Comparison of ENCODE assay signal across 20 cellular contexts in genomic region chr7:25288536-25289283, GRCh38.
DNase-seq lines count a peak whose midpoint lies in the region; ATAC-seq and TF ChIP-seq lines count a peak whose summit lies in the region.
"Had no signal": no experiment of that assay in that cellular context is flagged by ENCODE, and none has a peak within 500 bp of the region (broad histone marks: within the 10 kb centered on the region; RNA-seq: fewer than 3 reads in every experiment).

No MANE protein-coding gene starts in this region.

- H3K9ac ChIP-seq in neural progenitor cell (no peak overlapping the region), colonic mucosa (ENCODE audit: low read depth in 2 of 2, low read length in 2 of 2) (no peak overlapping the region)

- no peak for TF ChIP-seq EP300 in gastroesophageal sphincter (IDR thresholded peaks at IDR 0.05)

- H3K9me3 Mint-ChIP-seq in neural progenitor cell, result no peaks in the 10 kb centered on the region
- H3K9me3 Mint-ChIP-seq in activated CD4-positive, alpha-beta T cell treated with anti-CD3 and anti-CD28 coated beads for 36 hours (ENCODE audit: low read depth), result no peaks in the 10 kb centered on the region
- H3K9me3 Mint-ChIP-seq: activated T-cell treated with anti-CD3 and anti-CD28 coated beads, Interleukin-2, amount 50 U/mL, for 24 hours; CD4-positive, CD25-positive, alpha-beta regulatory T cell; dendritic cell treated with granulocyte-macrophage colony-stimulating factor and Interleukin-4, amounts not matched to agents 40 ng/mL and 50 ng/mL, for 4 days had no signal

- DNase-seq in G401 (ENCODE audit: low spot score), result peak; percentile 99
- peak; percentile 29 for DNase-seq in RPMI7951 (ENCODE audit: low read depth)
- no peak for DNase-seq in neural progenitor cell (ENCODE audit: low spot score)
- DNase-seq in colonic mucosa, result no peak
- DNase-seq in activated CD4-positive, alpha-beta T cell treated with anti-CD3 and anti-CD28 coated beads for 36 hours, result no peak
- no peak for DNase-seq in NCI-H510A treated with DMSO at 0.1 percent for 48 hours (lab: John Stamatoyannopoulos, UW)
- no peak for DNase-seq in ecto neural progenitor cell (ENCODE audit: low spot score)
- DNase-seq: activated CD8-positive, alpha-beta T cell treated with anti-CD3 and anti-CD28 coated beads, Interleukin-2, amount 10 ng/mL, durations not matched to agents 7 days and 5 days; activated naive CD4-positive, alpha-beta T cell treated with Interleukin-2 at 50 U/mL for 16 hours; activated T-cell treated with anti-CD3 and anti-CD28 coated beads, Interleukin-2, amount 50 U/mL, for 24 hours; CD4-positive, CD25-positive, alpha-beta regulatory T cell; kidney glomerular epithelial cell; NCI-H2081; NCI-H510A; stimulated activated CD4-positive, alpha-beta T cell treated with anti-CD3 and anti-CD28 coated beads, Interleukin-4, amount 100 ng/mL, for 1 hour; stimulated activated naive CD8-positive, alpha-beta T cell treated with anti-CD3 and anti-CD28 coated beads, Interleukin-15, Interleukin-2, amounts not matched to agents 100 U/mL and 50 U/mL, for 24 hours had no signal

- H3K4me3 Mint-ChIP-seq in neural progenitor cell, result no peak overlapping the region
- H3K4me3 Mint-ChIP-seq in activated CD4-positive, alpha-beta T cell treated with anti-CD3 and anti-CD28 coated beads for 36 hours, result no peak overlapping the region
- H3K4me3 Mint-ChIP-seq: activated CD8-positive, alpha-beta T cell treated with anti-CD3 and anti-CD28 coated beads, Interleukin-2, amount 10 ng/mL, durations not matched to agents 7 days and 5 days; activated T-cell treated with anti-CD3 and anti-CD28 coated beads, Interleukin-2, amount 50 U/mL, for 24 hours; CD4-positive, CD25-positive, alpha-beta regulatory T cell; dendritic cell treated with granulocyte-macrophage colony-stimulating factor and Interleukin-4, amounts not matched to agents 40 ng/mL and 50 ng/mL, for 4 days; neural crest cell had no signal

- POLR2A ChIA-PET in activated CD4-positive, alpha-beta T cell treated with anti-CD3 and anti-CD28 coated beads for 36 hours (lab: Charles Lee), result interaction anchor here (0.7 kb wide), 1 partner anchor 112 kb away, joined by 3 read pairs; no protein-coding TSS in a partner anchor

- peak; percentile 81 for ATAC-seq in gastroesophageal sphincter
- no peak for ATAC-seq in activated CD4-positive, alpha-beta T cell treated with anti-CD3 and anti-CD28 coated beads for 36 hours
- ATAC-seq: activated CD8-positive, alpha-beta T cell treated with anti-CD3 and anti-CD28 coated beads, Interleukin-2, amount 10 ng/mL, durations not matched to agents 7 days and 5 days; stimulated activated naive CD8-positive, alpha-beta T cell treated with anti-CD3 and anti-CD28 coated beads, Interleukin-15, Interleukin-2, amounts not matched to agents 100 U/mL and 50 U/mL, for 24 hours had no signal

- no peaks in the 10 kb centered on the region for H4K20me1 ChIP-seq in neural progenitor cell (ENCODE audit: low read depth)

- H3K9me3 ChIP-seq in gastroesophageal sphincter, result no peaks in the 10 kb centered on the region
- H3K9me3 ChIP-seq in neural progenitor cell (ENCODE audit: low read depth), result no peaks in the 10 kb centered on the region
- H3K9me3 ChIP-seq in colonic mucosa, result no peaks in the 10 kb centered on the region
- H3K9me3 ChIP-seq: ascending aorta had no signal

- no peak for TF ChIP-seq CTCF in gastroesophageal sphincter (IDR thresholded peaks at IDR 0.05)
- TF ChIP-seq CTCF in neural progenitor cell (IDR thresholded peaks at IDR 0.05), result no peak
- no peak for TF ChIP-seq CTCF in colonic mucosa (IDR thresholded peaks at IDR 0.05)

- H3K27me3 ChIP-seq in gastroesophageal sphincter, result no peaks in the 10 kb centered on the region
- H3K27me3 ChIP-seq in neural progenitor cell, result no peaks in the 10 kb centered on the region
- no peaks in the 10 kb centered on the region for H3K27me3 ChIP-seq in colonic mucosa
- H3K27me3 ChIP-seq: ascending aorta had no signal

- intact Hi-C loops in colonic mucosa (cut with DNase I), result no loop called here
- intact Hi-C loops in activated CD4-positive, alpha-beta T cell treated with anti-CD3 and anti-CD28 coated beads for 36 hours (cut with DNase I, micrococcal nuclease), result no loop called here

- H3K36me3 ChIP-seq in gastroesophageal sphincter, result no peaks in the 10 kb centered on the region
- H3K36me3 ChIP-seq in neural progenitor cell, result no peaks in the 10 kb centered on the region
- no peaks in the 10 kb centered on the region for H3K36me3 ChIP-seq in colonic mucosa
- H3K36me3 ChIP-seq: ascending aorta had no signal

- H3K4me3 ChIP-seq in gastroesophageal sphincter (no peak overlapping the region), neural progenitor cell (no peak overlapping the region), colonic mucosa (no peak overlapping the region)
- H3K4me3 ChIP-seq: ascending aorta had no signal

- in situ Hi-C loops in G401 (cut with HindIII; ENCODE audit: low sequenced_read_pairs), result no loop called here

- H3K27me3 Mint-ChIP-seq in neural progenitor cell (ENCODE audit: insufficient read depth, low read depth), result peaks cover 4% of the 10 kb centered on the region
- no peaks in the 10 kb centered on the region for H3K27me3 Mint-ChIP-seq in activated CD4-positive, alpha-beta T cell treated with anti-CD3 and anti-CD28 coated beads for 36 hours
- H3K27me3 Mint-ChIP-seq: activated T-cell treated with anti-CD3 and anti-CD28 coated beads, Interleukin-2, amount 50 U/mL, for 24 hours; dendritic cell treated with granulocyte-macrophage colony-stimulating factor and Interleukin-4, amounts not matched to agents 40 ng/mL and 50 ng/mL, for 4 days had no signal

- CTCF ChIA-PET in activated CD4-positive, alpha-beta T cell treated with anti-CD3 and anti-CD28 coated beads for 36 hours (lab: Charles Lee), result interaction anchor here (0.7 kb wide), 1 partner anchor 973 kb away, joined by 3 read pairs; no protein-coding TSS in a partner anchor

- peaks cover 5% of the 10 kb centered on the region for H3K4me1 Mint-ChIP-seq in neural progenitor cell
- H3K4me1 Mint-ChIP-seq in activated CD4-positive, alpha-beta T cell treated with anti-CD3 and anti-CD28 coated beads for 36 hours, result no peaks in the 10 kb centered on the region
- H3K4me1 Mint-ChIP-seq: CD4-positive, CD25-positive, alpha-beta regulatory T cell; neural crest cell had no signal

- peaks cover 0 to 21% (median 3%) of the 10 kb centered on the region in 3 donors for H3K4me1 ChIP-seq in gastroesophageal sphincter
- no peaks in the 10 kb centered on the region for H3K4me1 ChIP-seq in neural progenitor cell
- H3K4me1 ChIP-seq in colonic mucosa, result no peaks in the 10 kb centered on the region
- H3K4me1 ChIP-seq: ascending aorta had no signal

- no peaks in the 10 kb centered on the region for H3F3A ChIP-seq in neural progenitor cell (ENCODE audit: low read depth)

- H3K27ac ChIP-seq in gastroesophageal sphincter (peak overlapping the region; percentile 24 to 69 (median 62)), neural progenitor cell (no peak overlapping the region), colonic mucosa (no peak overlapping the region)
- H3K27ac ChIP-seq: ascending aorta had no signal

- no peak overlapping the region for H3K4me2 ChIP-seq in neural progenitor cell

- H3K79me2 ChIP-seq in neural progenitor cell (ENCODE audit: low read depth), result no peaks in the 10 kb centered on the region

- H3K36me3 Mint-ChIP-seq in neural progenitor cell, result no peaks in the 10 kb centered on the region
- no peaks in the 10 kb centered on the region for H3K36me3 Mint-ChIP-seq in activated CD4-positive, alpha-beta T cell treated with anti-CD3 and anti-CD28 coated beads for 36 hours (ENCODE audit: low read depth)
- H3K36me3 Mint-ChIP-seq: CD4-positive, CD25-positive, alpha-beta regulatory T cell had no signal

- WGBS in gastroesophageal sphincter (ENCODE audit: low coverage in 1 of 2), 2 donors, result 37 to 51% methylated on average over 5 to 6 of the region's 6 CpGs

- H2AFZ ChIP-seq in neural progenitor cell (replicated peaks), result peak overlapping the region; percentile 72

- TF ChIP-seq POLR2A in gastroesophageal sphincter (IDR thresholded peaks at IDR 0.05), result no peak

- no peak overlapping the region for H3K27ac Mint-ChIP-seq in neural progenitor cell
- H3K27ac Mint-ChIP-seq in activated CD4-positive, alpha-beta T cell treated with anti-CD3 and anti-CD28 coated beads for 36 hours, result no peak overlapping the region
- H3K27ac Mint-ChIP-seq: activated CD8-positive, alpha-beta T cell treated with anti-CD3 and anti-CD28 coated beads, Interleukin-2, amount 10 ng/mL, durations not matched to agents 7 days and 5 days; activated T-cell treated with anti-CD3 and anti-CD28 coated beads, Interleukin-2, amount 50 U/mL, for 24 hours; dendritic cell treated with granulocyte-macrophage colony-stimulating factor and Interleukin-4, amounts not matched to agents 40 ng/mL and 50 ng/mL, for 4 days had no signal

Comparison
In these comparisons a context has a peak if more than half of its experiments do, and no peak if none do; other contexts are left out.
1. DNase-seq: peak in G401 (single experiment) and RPMI7951 (single experiment); none in neural progenitor cell (single experiment), colonic mucosa (single experiment), activated CD4-positive, alpha-beta T cell treated with anti-CD3 and anti-CD28 coated beads for 36 hours (single experiment), NCI-H510A treated with DMSO at 0.1 percent for 48 hours (single experiment) and ecto neural progenitor cell (single experiment).
2. H3K27ac ChIP-seq: peak in gastroesophageal sphincter (4 of 4); none in neural progenitor cell (single experiment) and colonic mucosa (single experiment).